Comparison of ENCODE assay signal across 2 cellular contexts in genomic region chr17:75632428-75632827, GRCh38.
TF ChIP-seq lines count a peak whose summit lies in the region.

No MANE protein-coding gene starts in this region.

TF ChIP-seq in GM23338, 12 proteins besides CTCF, POLR2A, EP300 and RAD21:
- TF ChIP-seq EZH2 (IDR thresholded peaks at IDR 0.05; ENCODE audit: low read depth, unreplicated experiment) (no peak), JUNB (IDR thresholded peaks at IDR 0.05; ENCODE audit: unreplicated experiment) (no peak)

TF ChIP-seq in HepG2, 621 proteins besides CTCF, POLR2A, EP300 and RAD21:
- TF ChIP-seq ZNF232 (CRISPR knock-in tag; IDR thresholded peaks at IDR 0.05; ENCODE audit: borderline replicate concordance), result 0 out of 2 replicates have a peak, but pooled peaks have one; percentile 9
- TF ChIP-seq ZBED4 (CRISPR knock-in tag; IDR thresholded peaks at IDR 0.05; ENCODE audit: borderline replicate concordance), result no peak
- no peak for TF ChIP-seq NFYC (CRISPR knock-in tag; IDR thresholded peaks at IDR 0.05)
